8 cellular contexts compared by ENCODE assay signal in the genomic region with DNA sequence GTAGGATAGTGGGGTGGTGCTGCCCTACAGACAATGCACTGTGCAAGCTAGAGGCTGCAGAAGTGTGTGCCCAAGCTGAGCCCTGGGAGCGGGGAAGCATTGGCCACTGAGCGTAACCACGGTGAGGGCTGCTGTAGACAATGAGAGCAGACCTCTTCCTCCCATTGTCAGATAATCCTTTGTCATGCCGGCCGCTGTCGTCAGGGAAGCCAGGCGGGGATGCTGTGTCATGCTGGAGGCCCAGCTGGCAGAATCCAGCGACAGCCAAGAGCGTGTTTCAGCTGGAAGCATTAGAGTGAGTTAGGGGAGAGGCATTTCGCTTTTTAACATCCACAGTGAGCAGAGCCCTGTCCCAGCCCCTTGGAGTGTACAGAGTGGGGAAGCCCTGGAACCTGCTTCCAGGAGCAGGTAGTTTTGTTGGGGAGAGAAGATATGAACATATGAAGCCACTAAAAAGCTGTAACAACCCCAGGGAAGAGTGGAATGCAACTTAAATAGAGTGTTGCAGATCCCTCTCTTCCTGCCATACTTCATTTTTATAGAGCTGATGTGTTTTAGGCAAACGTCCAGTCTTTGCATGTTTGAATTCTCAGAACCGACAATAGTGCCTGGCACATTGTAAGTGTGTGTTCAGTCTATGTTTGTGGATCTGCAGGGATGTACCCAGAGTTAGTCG. TPM values are rescaled to one million over a fixed set of nuclear protein-coding genes. Genes with fewer than 3 reads are reported as not detected.
A peak's percentile ranks its signal among the peaks of the same experiment; 100 is the strongest.
DNase-seq lines count a peak whose midpoint lies in the region; ATAC-seq and TF ChIP-seq lines count a peak whose summit lies in the region.

No MANE protein-coding gene starts in this region.

- no peak overlapping the region for H2AFZ ChIP-seq in MM.1S (ENCODE audit: low read length)

- H3K27ac Mint-ChIP-seq in mesothelial cell of epicardium = peak overlapping the region; percentile 91
- H3K27ac Mint-ChIP-seq in stimulated activated memory B cell treated with anti-CD40 and anti-IgM and Interleukin-4, amounts not matched to agents 10 μg/mL and 1 μg/mL and 100 μg/mL, for 72 hours = no peak overlapping the region
- no peak overlapping the region for H3K27ac Mint-ChIP-seq in activated naive CD4-positive, alpha-beta T cell treated with anti-CD3 and anti-CD28 coated beads for 36 hours

- no peak overlapping the region for H3K27ac ChIP-seq in MM.1S (ENCODE audit: low read length)

- no peak overlapping the region for H3K4me3 ChIP-seq in MM.1S (ENCODE audit: low read length)

- H3K9me2 ChIP-seq in MM.1S (replicated peaks; ENCODE audit: insufficient read depth, low read length) = no peaks in the 10 kb centered on the region

- intact Hi-C loops in activated naive CD4-positive, alpha-beta T cell treated with anti-CD3 and anti-CD28 coated beads for 36 hours (cut with micrococcal nuclease) = no loop called here

- H3K9me3 Mint-ChIP-seq in mesothelial cell of epicardium = no peaks in the 10 kb centered on the region
- H3K9me3 Mint-ChIP-seq in stimulated activated memory B cell treated with anti-CD40 and anti-IgM and Interleukin-4, amounts not matched to agents 10 μg/mL and 1 μg/mL and 100 μg/mL, for 72 hours = no peaks in the 10 kb centered on the region
- H3K9me3 Mint-ChIP-seq in activated naive CD4-positive, alpha-beta T cell treated with anti-CD3 and anti-CD28 coated beads for 36 hours = no peaks in the 10 kb centered on the region

- no peaks in the 10 kb centered on the region for H3K27me3 Mint-ChIP-seq in mesothelial cell of epicardium (ENCODE audit: low read depth)
- no peaks in the 10 kb centered on the region for H3K27me3 Mint-ChIP-seq in stimulated activated memory B cell treated with anti-CD40 and anti-IgM and Interleukin-4, amounts not matched to agents 10 μg/mL and 1 μg/mL and 100 μg/mL, for 72 hours
- peaks cover 23% of the 10 kb centered on the region for H3K27me3 Mint-ChIP-seq in activated naive CD4-positive, alpha-beta T cell treated with anti-CD3 and anti-CD28 coated beads for 36 hours (ENCODE audit: low read depth)

- peaks cover 4% of the 10 kb centered on the region for H3F3A ChIP-seq in MM.1S (ENCODE audit: insufficient read depth, low read length)

- H3K79me2 ChIP-seq in MM.1S (ENCODE audit: low read length) = no peaks in the 10 kb centered on the region

- H3K9ac ChIP-seq in MM.1S (ENCODE audit: low read length) = no peak overlapping the region

- H3K4me1 ChIP-seq in MM.1S (ENCODE audit: low read length) = 0 out of 2 replicates have a peak, but pooled peaks cover 3% of the 10 kb centered on the region

- DNase-seq in DMS53 (lab: John Stamatoyannopoulos, UW) (peak; percentile 92), NCI-H774 (lab: John Stamatoyannopoulos, UW) (peak; percentile 29), erythroblast (lab: John Stamatoyannopoulos, UW) (peak; percentile 69 to 75), mesothelial cell of epicardium (ENCODE audit: low spot score in 2 of 2, unreplicated experiment in 2 of 2) (peak in 1 of 2 experiments; percentile 48), MM.1S (no peak)
- DNase-seq in activated naive CD4-positive, alpha-beta T cell treated with anti-CD3 and anti-CD28 coated beads for 36 hours = no peak

- no peak for TF ChIP-seq POLR2A in erythroblast (IDR thresholded peaks at IDR 0.05; ENCODE audit: low read length)

- peaks cover 74% of the 10 kb centered on the region for H3K4me1 Mint-ChIP-seq in mesothelial cell of epicardium
- peaks cover 22% of the 10 kb centered on the region for H3K4me1 Mint-ChIP-seq in stimulated activated memory B cell treated with anti-CD40 and anti-IgM and Interleukin-4, amounts not matched to agents 10 μg/mL and 1 μg/mL and 100 μg/mL, for 72 hours
- peaks cover 5% of the 10 kb centered on the region for H3K4me1 Mint-ChIP-seq in activated naive CD4-positive, alpha-beta T cell treated with anti-CD3 and anti-CD28 coated beads for 36 hours (ENCODE audit: low read depth)

- no peak overlapping the region for H3K4me2 ChIP-seq in MM.1S (ENCODE audit: low read depth, low read length)

- CTCF ChIA-PET in activated naive CD4-positive, alpha-beta T cell treated with anti-CD3 and anti-CD28 coated beads for 36 hours (lab: Charles Lee) = interaction anchor here (0.9 kb wide), 1 partner anchor 70 kb away, joined by 3 read pairs; no protein-coding TSS in a partner anchor

- H4K20me1 ChIP-seq in MM.1S (ENCODE audit: insufficient read depth, low read length) = no peaks in the 10 kb centered on the region

- H3K36me3 ChIP-seq in MM.1S (replicated peaks; ENCODE audit: insufficient read depth, low read length) = no peaks in the 10 kb centered on the region

- H3K4me3 Mint-ChIP-seq in mesothelial cell of epicardium = no peak overlapping the region
- no peak overlapping the region for H3K4me3 Mint-ChIP-seq in stimulated activated memory B cell treated with anti-CD40 and anti-IgM and Interleukin-4, amounts not matched to agents 10 μg/mL and 1 μg/mL and 100 μg/mL, for 72 hours
- no peak overlapping the region for H3K4me3 Mint-ChIP-seq in activated naive CD4-positive, alpha-beta T cell treated with anti-CD3 and anti-CD28 coated beads for 36 hours

- no peaks in the 10 kb centered on the region for H3K36me3 Mint-ChIP-seq in mesothelial cell of epicardium
- no peaks in the 10 kb centered on the region for H3K36me3 Mint-ChIP-seq in stimulated activated memory B cell treated with anti-CD40 and anti-IgM and Interleukin-4, amounts not matched to agents 10 μg/mL and 1 μg/mL and 100 μg/mL, for 72 hours
- no peaks in the 10 kb centered on the region for H3K36me3 Mint-ChIP-seq in activated naive CD4-positive, alpha-beta T cell treated with anti-CD3 and anti-CD28 coated beads for 36 hours (ENCODE audit: low read depth)

- no peaks in the 10 kb centered on the region for H3K9me3 ChIP-seq in MM.1S (replicated peaks; ENCODE audit: insufficient read depth, low read length)

- ATAC-seq in stimulated activated memory B cell treated with anti-CD40 and anti-IgM and Interleukin-4, amounts not matched to agents 10 μg/mL and 1 μg/mL and 100 μg/mL, for 72 hours = no peak
- no peak for ATAC-seq in GM19455 (IDR thresholded peaks at IDR 0.05; ENCODE audit: unreplicated experiment)

- TF ChIP-seq CTCF in mesothelial cell of epicardium (IDR thresholded peaks at IDR 0.05; ENCODE audit: unreplicated experiment) (no peak), MM.1S (IDR thresholded peaks at IDR 0.05; ENCODE audit: low read length) (no peak)

- H3K27me3 ChIP-seq in MM.1S (replicated peaks; ENCODE audit: insufficient read depth, low read length) = no peaks in the 10 kb centered on the region

RNA-seq across cellular contexts. Expression of a gene that starts 7.0 kb away (rescaled TPM):
- total RNA-seq in mesothelial cell of epicardium = 64.3 to 67.9 TPM (median 66.0 TPM) in 3 replicates
- 1 to 10 TPM; 3.6 to 4.1 TPM for total RNA-seq in activated naive CD4-positive, alpha-beta T cell treated with anti-CD3 and anti-CD28 coated beads for 36 hours

Comparison
In these comparisons a context has a peak if more than half of its experiments do, and no peak if none do; other contexts are left out.
1. DNase-seq: peak in DMS53 (single experiment), NCI-H774 (single experiment) and erythroblast (2 of 2); none in activated naive CD4-positive, alpha-beta T cell treated with anti-CD3 and anti-CD28 coated beads for 36 hours (single experiment) and MM.1S (single experiment).
2. RNA of a gene that starts 7.0 kb away (total RNA-seq): 64.3 to 67.9 TPM in mesothelial cell of epicardium; 3.6 to 4.1 TPM in activated naive CD4-positive, alpha-beta T cell treated with anti-CD3 and anti-CD28 coated beads for 36 hours; every median in the first group is over 10 times any median in the second.